8 cellular contexts compared by ENCODE assay signal in genomic region chr7:33062782-33063443, GRCh38. TPM values are rescaled to one million over a fixed set of nuclear protein-coding genes. Genes with fewer than 3 reads are reported as not detected.
A peak's percentile ranks its signal among the peaks of the same experiment; 100 is the strongest.
DNase-seq lines count a peak whose midpoint lies in the region; ATAC-seq and TF ChIP-seq lines count a peak whose summit lies in the region.

No MANE protein-coding gene starts in this region.

- peak overlapping the region; percentile 100 for H3K4me3 ChIP-seq in GM08714 (ENCODE audit: low read length)
- H3K4me3 ChIP-seq in SK-N-MC, result peak overlapping the region; percentile 99
- peak overlapping the region; percentile 93 for H3K4me3 ChIP-seq in osteoblast (ENCODE audit: insufficient read depth, low read length)
- peak overlapping the region; percentile 72 for H3K4me3 ChIP-seq in thoracic aorta

- no peaks in the 10 kb centered on the region; the same call in 1 of the 2 replicates for H3K9me3 ChIP-seq in SK-N-MC (ENCODE audit: low read depth, low read length)
- peaks cover 3% of the 10 kb centered on the region for H3K9me3 ChIP-seq in osteoblast (ENCODE audit: low read depth, low read length)
- H3K9me3 ChIP-seq in thoracic aorta, result peaks cover 6% of the 10 kb centered on the region

- H3K4me1 ChIP-seq in osteoblast (ENCODE audit: insufficient read depth, low read length) (peaks cover 12% of the 10 kb centered on the region), thoracic aorta (ENCODE audit: control insufficient read depth in 1 of 2, low read depth in 2 of 2) (peaks cover 10 to 22% of the 10 kb centered on the region in 2 donors)

- H3K27ac ChIP-seq in SK-N-MC (peak overlapping the region; percentile 94), osteoblast (ENCODE audit: low read depth, low read length) (peak overlapping the region; percentile 85), thoracic aorta (peak overlapping the region; percentile 78 to 85)

- peak overlapping the region; percentile 98 for H3K4me3 Mint-ChIP-seq in glutamatergic neuron (ENCODE audit: unreplicated experiment)

- peak overlapping the region; percentile 95 for H3K9ac ChIP-seq in SK-N-MC (ENCODE audit: insufficient read length)

- peak overlapping the region; percentile 99 for H2AFZ ChIP-seq in osteoblast (ENCODE audit: low read length)

- H4K20me1 ChIP-seq in osteoblast (ENCODE audit: insufficient read depth, low read length), result peaks cover 15% of the 10 kb centered on the region

- H3K27ac Mint-ChIP-seq in activated naive CD4-positive, alpha-beta T cell treated with anti-CD3 and anti-CD28 coated beads, Interleukin-2, amount 50 U/mL, for 72 hours, result peak overlapping the region; percentile 88 to 90
- H3K27ac Mint-ChIP-seq in glutamatergic neuron (ENCODE audit: unreplicated experiment), result peak overlapping the region; percentile 96

- TF ChIP-seq CTCF in glutamatergic neuron (IDR thresholded peaks at IDR 0.05; ENCODE audit: partially characterized antibody, unreplicated experiment) (no peak), osteoblast (IDR thresholded peaks at IDR 0.05; ENCODE audit: extremely low read depth, low read depth, low read length) (no peak), thoracic aorta (IDR thresholded peaks at IDR 0.05) (no peak)

- ATAC-seq in HG02588 (IDR thresholded peaks at IDR 0.05; ENCODE audit: unreplicated experiment) (peak; percentile 95), thoracic aorta (ENCODE audit: insufficient number of reproducible peaks, low FRiP score, low read depth) (peak; percentile 99)
- ATAC-seq in activated naive CD4-positive, alpha-beta T cell treated with anti-CD3 and anti-CD28 coated beads, Interleukin-2, amount 50 U/mL, for 72 hours, result peak; percentile 90 to 95

- H3K36me3 ChIP-seq in SK-N-MC (ENCODE audit: insufficient read depth, low read length) (peaks cover 16% of the 10 kb centered on the region), osteoblast (ENCODE audit: insufficient read depth, low read length) (no peaks in the 10 kb centered on the region), thoracic aorta (no peaks in the 10 kb centered on the region)

- peaks cover 12% of the 10 kb centered on the region for H3K27me3 Mint-ChIP-seq in glutamatergic neuron (ENCODE audit: unreplicated experiment)

- H3K79me2 ChIP-seq in osteoblast (ENCODE audit: insufficient read depth, low read length), result peaks cover 43% of the 10 kb centered on the region

- DNase-seq in NCI-H1048 (lab: John Stamatoyannopoulos, UW) (peak; percentile 87), SK-N-MC (ENCODE audit: low read depth, low spot score) (peak; percentile 82), glutamatergic neuron (peak; percentile 93), osteoblast (ENCODE audit: insufficient read length, low spot score, missing footprints) (peak; percentile 98), thoracic aorta (ENCODE audit: low spot score) (peak; percentile 69)
- peak; percentile 90 to 92 for DNase-seq in activated naive CD4-positive, alpha-beta T cell treated with anti-CD3 and anti-CD28 coated beads, Interleukin-2, amount 50 U/mL, for 72 hours (ENCODE audit: low spot score in 2 of 2)

- H3K9me3 Mint-ChIP-seq in activated naive CD4-positive, alpha-beta T cell treated with anti-CD3 and anti-CD28 coated beads, Interleukin-2, amount 50 U/mL, for 72 hours, result peaks cover 7 to 17% of the 10 kb centered on the region in 2 donors
- peaks cover 26% of the 10 kb centered on the region for H3K9me3 Mint-ChIP-seq in glutamatergic neuron (ENCODE audit: unreplicated experiment)

- H3K4me1 Mint-ChIP-seq in glutamatergic neuron (ENCODE audit: low read depth, unreplicated experiment), result no peaks in the 10 kb centered on the region

- H3K4me2 ChIP-seq in osteoblast (ENCODE audit: insufficient read depth, low read length), result peak overlapping the region; percentile 88

- no peaks in the 10 kb centered on the region for H3K27me3 ChIP-seq in osteoblast (ENCODE audit: insufficient read depth, low read length)
- no peaks in the 10 kb centered on the region for H3K27me3 ChIP-seq in thoracic aorta (replicated peaks; ENCODE audit: insufficient read depth)

- H3K36me3 Mint-ChIP-seq in activated naive CD4-positive, alpha-beta T cell treated with anti-CD3 and anti-CD28 coated beads, Interleukin-2, amount 50 U/mL, for 72 hours, result peaks cover 17 to 56% of the 10 kb centered on the region in 2 donors
- peaks cover 19% of the 10 kb centered on the region for H3K36me3 Mint-ChIP-seq in glutamatergic neuron (ENCODE audit: unreplicated experiment)

RNA-seq across cellular contexts. Expression of gene NT5C3A, which starts 0.3 kb away (rescaled TPM):
- total RNA-seq in activated naive CD4-positive, alpha-beta T cell treated with anti-CD3 and anti-CD28 coated beads, Interleukin-2, amount 50 U/mL, for 72 hours, result 10 to 100 TPM; 37.9 to 53.5 TPM
- total RNA-seq in glutamatergic neuron (ENCODE audit: unreplicated experiment), result 35.9 TPM
- 24.2 and 25.0 TPM in 2 replicates for total RNA-seq in osteoblast
- 10 to 100 TPM; 14.5 to 22.2 TPM for total RNA-seq in thoracic aorta

RNA-seq across cellular contexts. Expression of gene RP9, which starts 46.3 kb away (rescaled TPM):
- total RNA-seq in activated naive CD4-positive, alpha-beta T cell treated with anti-CD3 and anti-CD28 coated beads, Interleukin-2, amount 50 U/mL, for 72 hours, result 10 to 100 TPM in 1 of 2 donors, 1 to 10 TPM in 1; 7.6 to 12.1 TPM
- total RNA-seq in glutamatergic neuron (ENCODE audit: unreplicated experiment), result 26.4 TPM
- 6.5 and 10.3 TPM in 2 replicates for total RNA-seq in osteoblast
- total RNA-seq in thoracic aorta, result 10 to 100 TPM in 1 of 2 donors, 1 to 10 TPM in 1; 7.6 to 17.0 TPM

Comparison
In these comparisons a context has a peak if more than half of its experiments do, and no peak if none do; other contexts are left out.
1. Peak in every context shown above with its lines: DNase-seq, ATAC-seq, H3K4me3 ChIP-seq and H3K27ac ChIP-seq.